In genomic region chr17:81842725-81843504, GRCh38 we compare ENCODE assay signal across 1 cellular context.
TF ChIP-seq lines count a peak whose summit lies in the region.

No MANE protein-coding gene starts in this region.

TF ChIP-seq in HCT116, 20 proteins besides CTCF, POLR2A, EP300 and RAD21:
- TF ChIP-seq REST (IDR thresholded peaks at IDR 0.05; ENCODE audit: low read depth) (no peak), ELF1 (IDR thresholded peaks at IDR 0.05; ENCODE audit: borderline replicate concordance, low read depth) (no peak), EZH2phosphoT487 (IDR thresholded peaks at IDR 0.05; ENCODE audit: borderline replicate concordance) (no peak), POLR2AphosphoS5 (IDR thresholded peaks at IDR 0.05; ENCODE audit: low read depth, low read length) (peak; percentile 28; the same call in 1 of the 2 replicates), TCF7L2 (IDR thresholded peaks at IDR 0.05; ENCODE audit: borderline replicate concordance, extremely low read depth, insufficient read depth, insufficient read length) (no peak)
